23 cellular contexts compared by ENCODE assay signal in genomic region chr12:98733667-98734350, GRCh38.
DNase-seq lines count a peak whose midpoint lies in the region; ATAC-seq, FAIRE-seq and TF ChIP-seq lines count a peak whose summit lies in the region.
"Had no signal": no experiment of that assay in that cellular context is flagged by ENCODE, and none has a peak within 500 bp of the region (broad histone marks: within the 10 kb centered on the region; RNA-seq: fewer than 3 reads in every experiment).

No MANE protein-coding gene starts in this region.

- no TSS peak for BruUV-seq in MCF 10A (replicated peaks; lab: Mats Ljungman, UMichigan)
- BruUV-seq in mammary epithelial cell (replicated peaks; lab: Mats Ljungman, UMichigan), result no TSS peak
- BruUV-seq in PC-3 (replicated peaks; lab: Mats Ljungman, UMichigan), result no TSS peak

- H3K36me3 ChIP-seq in mammary epithelial cell (ENCODE audit: insufficient read depth, low read length), result peaks cover 13% of the 10 kb centered on the region
- no peaks in the 10 kb centered on the region for H3K36me3 ChIP-seq in PC-3 (ENCODE audit: low read depth, low read length)
- H3K36me3 ChIP-seq in pancreas, result peaks cover 0 to 4% (median 0%) of the 10 kb centered on the region in 3 donors

- no peaks in the 10 kb centered on the region for H3K9me2 ChIP-seq in PC-3 (replicated peaks; ENCODE audit: low read length)

- H3K36me3 Mint-ChIP-seq in MCF 10A (ENCODE audit: insufficient read depth, unreplicated experiment), result peaks cover 22% of the 10 kb centered on the region
- H3K36me3 Mint-ChIP-seq in activated naive CD8-positive, alpha-beta T cell treated with anti-CD3 and anti-CD28 coated beads for 36 hours, result peaks cover 7% of the 10 kb centered on the region

- no peaks in the 10 kb centered on the region for H3K27me3 ChIP-seq in mammary epithelial cell (ENCODE audit: insufficient read depth, low read length)
- no peaks in the 10 kb centered on the region for H3K27me3 ChIP-seq in PC-3 (ENCODE audit: low read length)
- H3K27me3 ChIP-seq in pancreas, result no peaks in the 10 kb centered on the region
- H3K27me3 ChIP-seq: SJCRH30 had no signal

- POLR2A ChIA-PET in MCF 10A (lab: Yijun Ruan, JAX) (no interaction called here), PC-3 (lab: Charles Lee; ENCODE audit: unreplicated experiment) (interaction anchor here (0.6 kb wide), 1 partner anchor 112 kb away, joined by 23 read pairs; no protein-coding TSS in a partner anchor)

- H3K4me3 Mint-ChIP-seq in MCF 10A (ENCODE audit: unreplicated experiment), result no peak overlapping the region
- no peak overlapping the region for H3K4me3 Mint-ChIP-seq in activated naive CD8-positive, alpha-beta T cell treated with anti-CD3 and anti-CD28 coated beads for 36 hours
- H3K4me3 Mint-ChIP-seq: HFFc6 had no signal

- H3K4me1 Mint-ChIP-seq in MCF 10A (ENCODE audit: insufficient read depth, unreplicated experiment), result peaks cover 5% of the 10 kb centered on the region
- H3K4me1 Mint-ChIP-seq in activated naive CD8-positive, alpha-beta T cell treated with anti-CD3 and anti-CD28 coated beads for 36 hours, result no peaks in the 10 kb centered on the region

- no peak for FAIRE-seq in pancreas (lab: Jason Lieb, UNC)
- FAIRE-seq: A204.1, GM19239, H54, K562 had no signal

- H3K4me1 ChIP-seq in mammary epithelial cell (ENCODE audit: insufficient read depth, low read length) (no peaks in the 10 kb centered on the region), PC-3 (ENCODE audit: insufficient read depth, low read length) (peaks cover 17% of the 10 kb centered on the region), pancreas (peaks cover 0 to 6% (median 5%) of the 10 kb centered on the region in 3 donors)
- H3K4me1 ChIP-seq: SJCRH30 had no signal

- TF ChIP-seq CTCF in MCF 10A (IDR thresholded peaks at IDR 0.05; ENCODE audit: unreplicated experiment), result no peak
- TF ChIP-seq CTCF in mammary epithelial cell (conservative IDR thresholded peaks at IDR 0.05 in 1 of 2, IDR thresholded peaks at IDR 0.05 in 1 of 2; ENCODE audit: extremely low read depth in 1 of 2, insufficient read depth in 1 of 2, low read depth in 1 of 2, low read length in 2 of 2), result no peak
- no peak for TF ChIP-seq CTCF in PC-3 (conservative IDR thresholded peaks at IDR 0.05; ENCODE audit: low read depth, low read length)
- no peak for TF ChIP-seq CTCF in choroid plexus epithelial cell (conservative IDR thresholded peaks at IDR 0.05; ENCODE audit: low read depth, low read length)
- no peak for TF ChIP-seq CTCF in pancreas (IDR thresholded peaks at IDR 0.05)

- H3K9ac ChIP-seq in mammary epithelial cell (ENCODE audit: insufficient read depth, low read length) (no peak overlapping the region), PC-3 (ENCODE audit: low read length) (no peak overlapping the region)

- no peaks in the 10 kb centered on the region for H3K79me2 ChIP-seq in mammary epithelial cell (ENCODE audit: insufficient read depth, low read length)
- no peaks in the 10 kb centered on the region for H3K79me2 ChIP-seq in PC-3 (ENCODE audit: low read length)

- dilution Hi-C loops in mammary epithelial cell (cut with HindIII; ENCODE audit: low sequenced_read_pairs), result no loop called here

- intact Hi-C loops in MCF 10A (cut with micrococcal nuclease), result no loop called here
- intact Hi-C loops in mammary epithelial cell (cut with micrococcal nuclease), result no loop called here
- intact Hi-C loops in PC-3 (cut with micrococcal nuclease), result no loop called here
- intact Hi-C loops in pancreas (cut with DNase I), result no loop called here

- no peak overlapping the region for H3K27ac ChIP-seq in mammary epithelial cell (ENCODE audit: insufficient read depth, low read depth, low read length)
- H3K27ac ChIP-seq in PC-3 (ENCODE audit: low read length), result no peak overlapping the region
- no peak overlapping the region for H3K27ac ChIP-seq in pancreas
- H3K27ac ChIP-seq: C4-2B, SJCRH30 had no signal

- ATAC-seq in PC-3 (peak; percentile 56), pancreas (no peak)
- ATAC-seq: K562, Panc1 had no signal

- H3K9me3 ChIP-seq in mammary epithelial cell (replicated peaks; ENCODE audit: insufficient read depth, low read length) (no peaks in the 10 kb centered on the region), PC-3 (ENCODE audit: low read length) (no peaks in the 10 kb centered on the region), pancreas (no peaks in the 10 kb centered on the region)
- H3K9me3 ChIP-seq: SJCRH30 had no signal

- no peaks in the 10 kb centered on the region for H3K9me3 Mint-ChIP-seq in MCF 10A (ENCODE audit: unreplicated experiment)
- no peaks in the 10 kb centered on the region for H3K9me3 Mint-ChIP-seq in activated naive CD8-positive, alpha-beta T cell treated with anti-CD3 and anti-CD28 coated beads for 36 hours
- H3K9me3 Mint-ChIP-seq: HFFc6 had no signal

- H3K4me2 ChIP-seq in mammary epithelial cell (ENCODE audit: insufficient read depth, low read depth, low read length), result no peak overlapping the region
- H3K4me2 ChIP-seq in PC-3 (ENCODE audit: low read length), result no peak overlapping the region

- H3K27ac Mint-ChIP-seq in MCF 10A (ENCODE audit: low read depth, unreplicated experiment), result peak overlapping the region; percentile 30
- H3K27ac Mint-ChIP-seq in activated naive CD8-positive, alpha-beta T cell treated with anti-CD3 and anti-CD28 coated beads for 36 hours, result no peak overlapping the region
- H3K27ac Mint-ChIP-seq: HFFc6 had no signal

- in situ Hi-C loops in mammary epithelial cell (cut with MboI; ENCODE audit: low sequenced_read_pairs in 2 of 2), result no loop called here

- H3K4me3 ChIP-seq in mammary epithelial cell (replicated peaks in 1 of 3; ENCODE audit: insufficient read depth in 1 of 3, low read depth in 2 of 3, low read length in 3 of 3), result no peak overlapping the region
- H3K4me3 ChIP-seq in PC-3 (ENCODE audit: low read length), result no peak overlapping the region
- H3K4me3 ChIP-seq in choroid plexus epithelial cell (ENCODE audit: low read depth, low read length), result no peak overlapping the region
- H3K4me3 ChIP-seq in pancreas, result no peak overlapping the region
- H3K4me3 ChIP-seq: K562, SJCRH30 had no signal

- H3F3A ChIP-seq in PC-3 (ENCODE audit: low read length, unreplicated experiment), result no peaks in the 10 kb centered on the region

- no peak overlapping the region for H2AFZ ChIP-seq in mammary epithelial cell (ENCODE audit: low read depth, low read length)
- H2AFZ ChIP-seq in PC-3 (ENCODE audit: low read length), result no peak overlapping the region

- no peaks in the 10 kb centered on the region for H3K27me3 Mint-ChIP-seq in MCF 10A (ENCODE audit: insufficient read depth, unreplicated experiment)
- no peaks in the 10 kb centered on the region for H3K27me3 Mint-ChIP-seq in activated naive CD8-positive, alpha-beta T cell treated with anti-CD3 and anti-CD28 coated beads for 36 hours

- no peaks in the 10 kb centered on the region for H4K20me1 ChIP-seq in mammary epithelial cell (ENCODE audit: insufficient read depth, low read length)
- H4K20me1 ChIP-seq in PC-3 (ENCODE audit: low read length), result no peaks in the 10 kb centered on the region

- CTCF ChIA-PET in MCF 10A (lab: Yijun Ruan, JAX) (interaction anchor here (0.5 to 0.8 kb wide), 3 partner anchors 128 to 1176 kb away, joined by 3 read pairs; no protein-coding TSS in a partner anchor), mammary epithelial cell (lab: Charles Lee; ENCODE audit: low non-redundant PET) (no interaction called here), PC-3 (lab: Charles Lee) (no interaction called here)

- no peak for DNase-seq in MCF 10A (ENCODE audit: unreplicated experiment)
- DNase-seq in mammary epithelial cell, result no peak
- peak; percentile 26 for DNase-seq in PC-3
- peak; percentile 31 for DNase-seq in choroid plexus epithelial cell (ENCODE audit: low read depth)
- DNase-seq in renal cortical epithelial cell (ENCODE audit: low read depth), result peak; percentile 15
- DNase-seq in pancreas, result no peak
- DNase-seq in activated naive CD8-positive, alpha-beta T cell treated with anti-CD3 and anti-CD28 coated beads for 36 hours, result no peak
- DNase-seq in activated effector memory CD4-positive, alpha-beta T cell treated with Interleukin-2 at 50 U/mL for 16 hours, result no peak
- DNase-seq: DMS53, GF-D8, HFFc6, NCI-H1092, NCI-H1436, NCI-H1930, NCI-H2227 treated with DMSO at 0.1 percent for 48 hours, NCI-H510A, SJCRH30 had no signal

Comparison
In these comparisons a context has a peak if more than half of its experiments do, and no peak if none do; other contexts are left out.
1. DNase-seq: peak in PC-3 (single experiment), choroid plexus epithelial cell (single experiment) and renal cortical epithelial cell (single experiment); none in MCF 10A (single experiment), mammary epithelial cell (single experiment), pancreas (0 of 6), activated naive CD8-positive, alpha-beta T cell treated with anti-CD3 and anti-CD28 coated beads for 36 hours (single experiment) and activated effector memory CD4-positive, alpha-beta T cell treated with Interleukin-2 at 50 U/mL for 16 hours (single experiment).